ENCODE assay signal across 14 cellular contexts in genomic region chr7:72183835-72184234, GRCh38.
DNase-seq lines count a peak whose midpoint lies in the region; ATAC-seq and TF ChIP-seq lines count a peak whose summit lies in the region.
"Had no signal": no experiment of that assay in that cellular context is flagged by ENCODE, and none has a peak within 500 bp of the region (broad histone marks: within the 10 kb centered on the region; RNA-seq: fewer than 3 reads in every experiment).

No MANE protein-coding gene starts in this region.

- TF ChIP-seq CTCF in heart right ventricle (IDR thresholded peaks at IDR 0.05) (peak in 6 of 9 donors; percentile 15 to 41 (median 33)), Loucy (conservative IDR thresholded peaks at IDR 0.05; ENCODE audit: low read length) (peak; percentile 50), thyroid gland (IDR thresholded peaks at IDR 0.05) (peak in 4 of 6 experiments; percentile 8 to 48 (median 40)), ascending aorta (IDR thresholded peaks at IDR 0.05) (no peak)

- H2AK5ac ChIP-seq in trophoblast cell (ENCODE audit: low read length): no peak overlapping the region

- H3K36me3 ChIP-seq in heart right ventricle (no peaks in the 10 kb centered on the region), Loucy (ENCODE audit: insufficient read depth, low read length) (no peaks in the 10 kb centered on the region), thyroid gland (no peaks in the 10 kb centered on the region), ascending aorta (no peaks in the 10 kb centered on the region), trophoblast cell (ENCODE audit: control insufficient read depth in 1 of 2, insufficient read depth in 2 of 2, low read length in 2 of 2) (no peaks in the 10 kb centered on the region)
- H3K36me3 ChIP-seq: colonic mucosa, gastroesophageal sphincter, SJSA1 had no signal

- H3K9ac ChIP-seq in Loucy (ENCODE audit: low read depth, low read length, poor library complexity, severe bottlenecking): no peak overlapping the region
- H3K9ac ChIP-seq in trophoblast cell (ENCODE audit: low read length): no peak overlapping the region

- no peaks in the 10 kb centered on the region for H4K20me1 ChIP-seq in Loucy (ENCODE audit: insufficient read depth, low read length, poor library complexity, severe bottlenecking)

- H3K4me1 ChIP-seq in heart right ventricle (no peaks in the 10 kb centered on the region), Loucy (ENCODE audit: insufficient read depth, low read length, poor library complexity, severe bottlenecking) (no peaks in the 10 kb centered on the region), thyroid gland (no peaks in the 10 kb centered on the region), ascending aorta (no peaks in the 10 kb centered on the region), trophoblast cell (ENCODE audit: control insufficient read depth in 1 of 2, insufficient read depth in 2 of 2, low read length in 2 of 2) (no peaks in the 10 kb centered on the region)
- H3K4me1 ChIP-seq: colonic mucosa, gastroesophageal sphincter, SJSA1 had no signal

- ATAC-seq in heart right ventricle: no peak
- ATAC-seq: gastroesophageal sphincter had no signal

- no peak overlapping the region for H4K12ac ChIP-seq in trophoblast cell (ENCODE audit: low read depth, low read length)

- no peak for TF ChIP-seq POLR2A in thyroid gland (IDR thresholded peaks at IDR 0.05)

- H3K27ac ChIP-seq in heart right ventricle: no peak overlapping the region
- H3K27ac ChIP-seq in thyroid gland: no peak overlapping the region
- H3K27ac ChIP-seq in ascending aorta: no peak overlapping the region
- no peak overlapping the region for H3K27ac ChIP-seq in trophoblast cell (ENCODE audit: low read depth, low read length)
- H3K27ac ChIP-seq: colonic mucosa, gastroesophageal sphincter, SJSA1 had no signal

- H3K79me1 ChIP-seq in trophoblast cell (ENCODE audit: low read length): no peaks in the 10 kb centered on the region

- no peak overlapping the region for H3K23ac ChIP-seq in trophoblast cell (ENCODE audit: low read length)

- H3K14ac ChIP-seq in trophoblast cell (ENCODE audit: low read length): no peak overlapping the region

- DNase-seq in heart right ventricle: no peak
- DNase-seq in cardiac septum (ENCODE audit: low spot score): no peak
- peak; percentile 1 for DNase-seq in dermis blood vessel endothelial cell
- peak in 1 of 2 donors; percentile 14 for DNase-seq in thyroid gland
- DNase-seq in ecto neural progenitor cell (ENCODE audit: low spot score): no peak
- DNase-seq in ascending aorta (ENCODE audit: low spot score in 2 of 2): no peak
- DNase-seq in trophoblast cell: no peak
- DNase-seq: activated gamma-delta T cell treated with Interleukin-2 at 50 U/mL for 16 hours, C1 segment of cervical spinal cord, colonic mucosa, NCI-H2107 had no signal

- H3K4ac ChIP-seq in trophoblast cell (ENCODE audit: low read depth, low read length): no peak overlapping the region

- peaks cover 0 to 7% (median 0%) of the 10 kb centered on the region in 11 donors for H3K9me3 ChIP-seq in heart right ventricle
- H3K9me3 ChIP-seq in Loucy (ENCODE audit: insufficient read depth, low read depth, low read length): no peaks in the 10 kb centered on the region
- no peaks in the 10 kb centered on the region for H3K9me3 ChIP-seq in thyroid gland
- no peaks in the 10 kb centered on the region for H3K9me3 ChIP-seq in ascending aorta
- H3K9me3 ChIP-seq in trophoblast cell (ENCODE audit: insufficient read depth, low read depth, low read length): no peaks in the 10 kb centered on the region
- H3K9me3 ChIP-seq: colonic mucosa, SJSA1 had no signal

- H4K8ac ChIP-seq in trophoblast cell (ENCODE audit: low read depth, low read length): no peak overlapping the region

- no peaks in the 10 kb centered on the region for H3F3A ChIP-seq in Loucy (ENCODE audit: low read depth)

- H2AFZ ChIP-seq in Loucy (ENCODE audit: low read length): no peak overlapping the region
- H2AFZ ChIP-seq in trophoblast cell (ENCODE audit: insufficient read depth, low read length, poor library complexity): no peak overlapping the region

- H3K27me3 ChIP-seq in heart right ventricle (peaks cover 0 to 3% (median 0%) of the 10 kb centered on the region in 7 donors), Loucy (ENCODE audit: insufficient read depth, low read length, poor library complexity, severe bottlenecking) (no peaks in the 10 kb centered on the region), thyroid gland (no peaks in the 10 kb centered on the region), ascending aorta (no peaks in the 10 kb centered on the region), trophoblast cell (ENCODE audit: insufficient read depth, low read length) (no peaks in the 10 kb centered on the region)
- H3K27me3 ChIP-seq: colonic mucosa, gastroesophageal sphincter, SJSA1 had no signal

- no peak overlapping the region for H2BK120ac ChIP-seq in trophoblast cell (ENCODE audit: insufficient read depth, low read length, poor library complexity)

- H2BK5ac ChIP-seq in trophoblast cell (ENCODE audit: low read depth, low read length, poor library complexity): no peak overlapping the region

- H4K91ac ChIP-seq in trophoblast cell (ENCODE audit: low read depth, low read length): no peak overlapping the region

- intact Hi-C loops in heart right ventricle (cut with DNase I): no loop called here
- intact Hi-C loops in cardiac septum (cut with DNase I): no loop called here
- intact Hi-C loops in thyroid gland (cut with DNase I): no loop called here
- intact Hi-C loops in ascending aorta (cut with DNase I): no loop called here

- H3K9me2 ChIP-seq in Loucy (replicated peaks; ENCODE audit: low read depth, low read length): no peaks in the 10 kb centered on the region

- H3K4me3 ChIP-seq in heart right ventricle: no peak overlapping the region
- H3K4me3 ChIP-seq in Loucy (ENCODE audit: low read length, poor library complexity, severe bottlenecking): no peak overlapping the region
- no peak overlapping the region for H3K4me3 ChIP-seq in thyroid gland (replicated peaks in 1 of 3)
- H3K4me3 ChIP-seq in ascending aorta: no peak overlapping the region
- no peak overlapping the region for H3K4me3 ChIP-seq in trophoblast cell (ENCODE audit: low read depth, low read length)
- H3K4me3 ChIP-seq: colonic mucosa, gastroesophageal sphincter, SJSA1 had no signal

- H3K79me2 ChIP-seq in Loucy (ENCODE audit: insufficient read depth, low read length): no peaks in the 10 kb centered on the region
- no peaks in the 10 kb centered on the region for H3K79me2 ChIP-seq in trophoblast cell (ENCODE audit: control insufficient read depth, insufficient read depth, low read length, poor library complexity)

- H3K4me2 ChIP-seq in Loucy (ENCODE audit: low read depth, low read length, poor library complexity, severe bottlenecking): no peak overlapping the region
- H3K4me2 ChIP-seq in trophoblast cell (ENCODE audit: low read length): no peak overlapping the region

- WGBS in heart right ventricle, 2 donors: 70 to 71% methylated on average over 9 of the region's 9 CpGs
- 79 to 81% methylated on average over 9 of the region's 9 CpGs for WGBS in thyroid gland, 2 donors
- no CpG with 5 or more reads among the region's 9 CpGs for WGBS in trophoblast cell (ENCODE audit: extremely low coverage, insufficient coverage, insufficient read length)

- no peak overlapping the region for H3K18ac ChIP-seq in trophoblast cell (ENCODE audit: low read length)

- H2BK12ac ChIP-seq in trophoblast cell (ENCODE audit: low read length): no peak overlapping the region

Comparison
In these comparisons a context has a peak if more than half of its experiments do, and no peak if none do; other contexts are left out.
1. CTCF ChIP-seq: peak in heart right ventricle (6 of 9), Loucy (single experiment) and thyroid gland (4 of 6); none in ascending aorta (0 of 3).